Comparison of ENCODE assay signal across 8 cellular contexts in the genomic region with DNA sequence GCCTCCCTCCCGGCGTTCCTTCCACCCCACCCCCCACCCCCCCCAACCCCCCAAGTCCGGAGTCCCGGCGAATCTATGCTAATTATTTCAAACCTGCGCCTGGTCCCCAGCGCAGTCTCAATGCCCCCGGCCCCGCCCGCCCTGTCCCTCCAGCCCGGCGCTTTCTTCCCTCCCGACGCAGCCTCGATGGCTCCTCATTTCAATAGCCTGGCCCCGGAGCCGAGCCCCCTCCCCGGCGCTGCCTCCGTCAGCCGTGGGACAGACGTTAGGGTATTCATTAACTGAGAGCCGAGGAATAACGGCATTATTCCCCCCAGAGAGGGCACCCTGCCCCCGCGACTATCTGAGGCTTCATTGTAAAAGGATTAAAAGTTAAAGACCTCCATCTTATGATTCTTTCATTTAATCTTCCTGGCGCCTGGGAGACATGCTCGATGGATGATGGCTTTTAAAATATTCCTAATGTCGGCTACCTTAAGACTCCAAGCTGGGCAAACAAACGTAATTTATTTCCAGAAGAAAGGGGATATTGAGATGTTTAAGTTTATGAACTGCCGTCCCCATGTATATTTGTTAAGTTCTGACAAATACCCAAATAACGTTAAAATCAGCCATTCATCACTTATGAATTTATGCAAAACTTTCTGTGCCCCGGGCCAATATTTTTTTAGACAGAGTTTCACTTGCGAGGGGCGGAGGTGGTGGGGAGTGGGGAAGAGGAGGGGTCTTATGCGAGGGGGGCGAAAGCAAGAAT. TPM values are rescaled to one million over a fixed set of nuclear protein-coding genes. Genes with fewer than 3 reads are reported as not detected.
DNase-seq lines count a peak whose midpoint lies in the region; ATAC-seq, FAIRE-seq and TF ChIP-seq lines count a peak whose summit lies in the region.

No MANE protein-coding gene starts in this region.

- no peak for FAIRE-seq in H1 (lab: Jason Lieb, UNC)

- H3K9me3 ChIP-seq in H1 (ENCODE audit: insufficient read depth in 2 of 2, low read depth in 1 of 2, low read length in 1 of 2): no peaks in the 10 kb centered on the region

- TF ChIP-seq POLR2A in H1 (IDR thresholded peaks at IDR 0.05; ENCODE audit: control extremely low read depth in 1 of 2, low read depth in 2 of 2, low read length in 2 of 2): no peak

- no peaks in the 10 kb centered on the region for H3K36me3 ChIP-seq in H1 (ENCODE audit: control insufficient read depth in 2 of 4, insufficient read depth in 4 of 4, low read length in 3 of 4)

- H4K91ac ChIP-seq in H1 (replicated peaks; ENCODE audit: insufficient read length, low read length): no peak overlapping the region

- TF ChIP-seq RAD21 in H1 (IDR thresholded peaks at IDR 0.05 in 1 of 2, conservative IDR thresholded peaks at IDR 0.05 in 1 of 2; ENCODE audit: low read depth in 2 of 2, low read length in 2 of 2): no peak

- H2BK12ac ChIP-seq in H1 (ENCODE audit: low read depth, low read length): no peak overlapping the region

- H3K23me2 ChIP-seq in H1 (ENCODE audit: low read depth, low read length): peaks cover 30% of the 10 kb centered on the region

- ATAC-seq in GM21360 (IDR thresholded peaks at IDR 0.05; ENCODE audit: unreplicated experiment): no peak
- ATAC-seq in activated CD4-positive, CD25-positive, alpha-beta regulatory T cell treated with anti-CD3 and anti-CD28 coated beads, Interleukin-2, amount 50 U/mL, for 24 hours: no peak

- H3K27me3 ChIP-seq in H1 (replicated peaks in 1 of 4; ENCODE audit: control insufficient read depth in 3 of 4, extremely low read depth in 1 of 4, insufficient read depth in 3 of 4, low read length in 3 of 4): peaks cover 10 to 58% (median 46%) of the 10 kb centered on the region in 4 experiments

- no peak overlapping the region for H2BK5ac ChIP-seq in H1 (ENCODE audit: low read depth, low read length)

- H3K4ac ChIP-seq in H1 (replicated peaks; ENCODE audit: insufficient read length, low read depth, low read length): no peak overlapping the region

- no peak overlapping the region for H3K56ac ChIP-seq in H1 (replicated peaks; ENCODE audit: insufficient read length, low read depth, low read length)

- no peaks in the 10 kb centered on the region for H3K79me1 ChIP-seq in H1 (ENCODE audit: low read depth, low read length)

- peak overlapping the region; percentile 37 to 75 (median 52); a peak in 7 of 8 replicates for H3K4me3 ChIP-seq in H1 (ENCODE audit: extremely low read depth in 1 of 4, insufficient read depth in 2 of 4, low read depth in 3 of 4, low read length in 4 of 4)
- peak overlapping the region; percentile 69 for H3K4me3 ChIP-seq in retinal pigment epithelial cell (ENCODE audit: low read length)

- H3K4me2 ChIP-seq in H1 (ENCODE audit: insufficient read depth in 1 of 2, low read depth in 2 of 2, low read length in 2 of 2): peak overlapping the region; percentile 62 to 87

- no peak overlapping the region for H4K8ac ChIP-seq in H1 (ENCODE audit: extremely low read depth, insufficient read depth, low read length)

- no peak overlapping the region for H3K27ac ChIP-seq in H1 (ENCODE audit: low read depth, low read length)

- WGBS in H1 (ENCODE audit: extremely low coverage in 1 of 2, insufficient coverage in 1 of 2, insufficient read length in 1 of 2, insufficient replicate concordance in 2 of 2, low coverage in 1 of 2, low lambda C conversion rate in 2 of 2, missing lambda C conversion rate in 1 of 2), 2 experiments: 3% methylated on average over 23 of the region's 37 CpGs; no CpG with 5 or more reads in 1 of the 2 experiments

- H2AK5ac ChIP-seq in H1 (ENCODE audit: low read depth, low read length): no peak overlapping the region

- DNase-seq in ELF-1 (ENCODE audit: low read depth, low spot score): peak; percentile 44
- DNase-seq in NCI-H82 (lab: John Stamatoyannopoulos, UW): peak; percentile 99
- peak in 1 of 2 experiments; percentile 70 for DNase-seq in H1 (ENCODE audit: low read depth in 1 of 2, low spot score in 2 of 2)
- DNase-seq in retinal pigment epithelial cell (ENCODE audit: low read depth): no peak
- DNase-seq in GF-D8 (lab: John Stamatoyannopoulos, UW): no peak
- no peak for DNase-seq in NCI-H1436 (lab: John Stamatoyannopoulos, UW)

- H3K79me2 ChIP-seq in H1 (ENCODE audit: control insufficient read depth in 1 of 2, insufficient read depth in 2 of 2, low read length in 2 of 2): no peaks in the 10 kb centered on the region

- H4K20me1 ChIP-seq in H1 (replicated peaks in 1 of 2; ENCODE audit: control insufficient read depth in 1 of 2, insufficient read depth in 2 of 2, low read length in 2 of 2): no peaks in the 10 kb centered on the region

- H3K4me1 ChIP-seq in H1 (replicated peaks in 1 of 4; ENCODE audit: control insufficient read depth in 3 of 4, insufficient read depth in 4 of 4, low read length in 3 of 4): peaks cover 0 to 11% (median 4%) of the 10 kb centered on the region in 4 experiments; a peak in 5 of 7 replicates

- no peak for TF ChIP-seq CTCF in H1 (IDR thresholded peaks at IDR 0.05; ENCODE audit: control extremely low read depth in 1 of 3, insufficient read depth in 1 of 3, low read depth in 1 of 3, low read length in 3 of 3)
- TF ChIP-seq CTCF in retinal pigment epithelial cell (conservative IDR thresholded peaks at IDR 0.05; ENCODE audit: low read depth, low read length): no peak

- H2BK120ac ChIP-seq in H1 (replicated peaks; ENCODE audit: low read depth, low read length): no peak overlapping the region

- no peak overlapping the region for H3K14ac ChIP-seq in H1 (ENCODE audit: insufficient read length)

- H2AFZ ChIP-seq in H1 (ENCODE audit: low read length): no peak overlapping the region; the same call in 1 of the 2 replicates

- no peak overlapping the region for H3K9ac ChIP-seq in H1 (replicated peaks in 1 of 4; ENCODE audit: extremely low read depth in 1 of 4, low read depth in 3 of 4, low read length in 3 of 4)

- POLR2A ChIA-PET in H1 (lab: Charles Lee; ENCODE audit: partially characterized antibody): interaction anchor here (1.4 kb wide), 1 partner anchor 81 kb away, joined by 4 read pairs; no protein-coding TSS in a partner anchor

- H4K5ac ChIP-seq in H1 (ENCODE audit: insufficient read length, low read depth, low read length): no peak overlapping the region

- H2BK15ac ChIP-seq in H1 (ENCODE audit: low read length): no peak overlapping the region

- no peak overlapping the region for H3K18ac ChIP-seq in H1 (ENCODE audit: extremely low read depth, low read length)

- H2BK20ac ChIP-seq in H1 (ENCODE audit: low read length): no peak overlapping the region

- H3K23ac ChIP-seq in H1 (ENCODE audit: insufficient read length): no peak overlapping the region

- TF ChIP-seq EP300 in H1 (IDR thresholded peaks at IDR 0.05; ENCODE audit: borderline replicate concordance in 1 of 2, low read depth in 2 of 2, low read length in 2 of 2): no peak

- CTCF ChIA-PET in H1 (lab: Charles Lee; ENCODE audit: partially characterized antibody): interaction anchor here (0.7 to 3.7 kb wide), 8 partner anchors 10 to 183 kb away, joined by 3 to 24 read pairs (median 5); no protein-coding TSS in a partner anchor

TF ChIP-seq in H1, 55 proteins besides CTCF, POLR2A, EP300 and RAD21:
- no peak for TF ChIP-seq CBX5 (IDR thresholded peaks at IDR 0.05; ENCODE audit: low read depth, low read length)
- TF ChIP-seq YY1 (IDR thresholded peaks at IDR 0.05; ENCODE audit: low read depth, low read length): 0 out of 2 replicates have a peak, but pooled peaks have one; percentile 12

RNA-seq across cellular contexts. Expression of gene NOG, which starts 3.4 kb away (rescaled TPM):
- 0.23 and 0.35 TPM in 2 replicates for total RNA-seq in H1 (2021; fragmentation: NEBNext Ultra II Directional; extraction: Animal tissue kit (Norgen Biotek cat#: 25700))
- 0.35 and 0.58 TPM in 2 replicates for polyA plus RNA-seq in H1 (2011; rRNA removed)
- polyA plus RNA-seq in H1 (2011; cell fraction: cytosol; rRNA removed): 0.28 TPM
- polyA plus RNA-seq in H1 (2011; cell fraction: nucleus; rRNA removed): 0.37 TPM
- polyA plus RNA-seq in H1 (2012, experiment 1 of 2): 0.12 to 0.30 TPM (median 0.25 TPM) in 4 replicates
- polyA plus RNA-seq in H1 (2012, experiment 2 of 2): 0.16 TPM
- polyA plus RNA-seq in H1 (2013, experiment 1 of 2): 0.14 TPM
- polyA plus RNA-seq in H1 (2013, experiment 2 of 2): 0.15 TPM
- 0.13 TPM in 1 of 2 replicates, not detected in the other for polyA minus RNA-seq in H1 (2011; rRNA and poly(A)+ RNA removed)
- polyA minus RNA-seq in H1 (2011; cell fraction: cytosol; rRNA and poly(A)+ RNA removed): 0.81 TPM
- 0.40 TPM for polyA minus RNA-seq in H1 (2011; cell fraction: nucleus; rRNA and poly(A)+ RNA removed)

Comparison
In these comparisons a context has a peak if more than half of its experiments do, and no peak if none do; other contexts are left out.
1. DNase-seq: peak in ELF-1 (single experiment) and NCI-H82 (single experiment); none in retinal pigment epithelial cell (single experiment), GF-D8 (single experiment) and NCI-H1436 (single experiment).